ENCODE assay signal across 20 cellular contexts in genomic region chr12:62279058-62279457, GRCh38.
"Had no signal": no experiment of that assay in that cellular context is flagged by ENCODE, and none has a peak within 500 bp of the region (broad histone marks: within the 10 kb centered on the region; RNA-seq: fewer than 3 reads in every experiment).

No MANE protein-coding gene starts in this region.

- H3K4me1 ChIP-seq: prostate gland had no signal

- DNase-seq: activated B cell treated with CpG ODN at 0.5 μM for 24 hours; activated CD4-positive, alpha-beta T cell treated with anti-CD3 and anti-CD28 coated beads, Interleukin-2, amount 10 ng/mL, durations not matched to agents 7 days and 5 days; activated naive CD4-positive, alpha-beta T cell treated with Interleukin-2 at 50 U/mL for 16 hours; amygdala; cerebellar nuclear complex; gastrocnemius medialis; hypothalamus; ovary; spleen; stimulated activated CD4-positive, alpha-beta T cell treated with anti-CD3 and anti-CD28 coated beads, Interleukin-4, amount 100 ng/mL, for 24 hours; T1000; transverse colon had no signal

- H3K27ac Mint-ChIP-seq: activated B cell treated with CpG ODN at 0.5 μM for 24 hours; activated CD4-positive, alpha-beta T cell treated with anti-CD3 and anti-CD28 coated beads, Interleukin-2, amount 10 ng/mL, durations not matched to agents 7 days and 5 days; natural killer cell treated with Interleukin-12 subunit alpha and Interleukin-12 subunit beta and Interleukin-15 and Interleukin-18, amount 100 ng/mL, for 72 hours; T-helper 1 cell treated with Interleukin-12 subunit alpha and Interleukin-12 subunit beta and Interleukin-4 antibody, amounts not matched to agents 30 μg/mL and 1 μg/mL, for 36 hours had no signal

- H3K27me3 Mint-ChIP-seq: activated B cell treated with CpG ODN at 0.5 μM for 24 hours; activated CD4-positive, alpha-beta T cell treated with anti-CD3 and anti-CD28 coated beads, Interleukin-2, amount 10 ng/mL, durations not matched to agents 7 days and 5 days; memory B cell; natural killer cell treated with Interleukin-12 subunit alpha and Interleukin-12 subunit beta and Interleukin-15 and Interleukin-18, amount 100 ng/mL, for 72 hours had no signal

- H3K9me3 Mint-ChIP-seq: activated B cell treated with CpG ODN at 0.5 μM for 24 hours; natural killer cell treated with Interleukin-12 subunit alpha and Interleukin-12 subunit beta and Interleukin-15 and Interleukin-18, amount 100 ng/mL, for 72 hours; T-helper 1 cell treated with Interleukin-12 subunit alpha and Interleukin-12 subunit beta and Interleukin-4 antibody, amounts not matched to agents 30 μg/mL and 1 μg/mL, for 36 hours had no signal

- H3K4me3 ChIP-seq: coronary artery, esophagus muscularis mucosa, gastrocnemius medialis, ovary, prostate gland, spleen, transverse colon had no signal

- ATAC-seq: gastrocnemius medialis; natural killer cell treated with Interleukin-12 subunit alpha and Interleukin-12 subunit beta and Interleukin-15 and Interleukin-18, amount 100 ng/mL, for 72 hours had no signal

- H3K27ac ChIP-seq: coronary artery, esophagus muscularis mucosa, gastrocnemius medialis, ovary, prostate gland, spleen, transverse colon had no signal

- H3K4me3 Mint-ChIP-seq: activated B cell treated with CpG ODN at 0.5 μM for 24 hours; activated CD4-positive, alpha-beta T cell treated with anti-CD3 and anti-CD28 coated beads, Interleukin-2, amount 10 ng/mL, durations not matched to agents 7 days and 5 days; memory B cell; natural killer cell treated with Interleukin-12 subunit alpha and Interleukin-12 subunit beta and Interleukin-15 and Interleukin-18, amount 100 ng/mL, for 72 hours; T-helper 1 cell treated with Interleukin-12 subunit alpha and Interleukin-12 subunit beta and Interleukin-4 antibody, amounts not matched to agents 30 μg/mL and 1 μg/mL, for 36 hours had no signal

- H3K36me3 ChIP-seq: esophagus muscularis mucosa, gastrocnemius medialis, ovary, prostate gland, spleen, transverse colon had no signal

- H3K9me3 ChIP-seq: esophagus muscularis mucosa, gastrocnemius medialis, ovary, prostate gland, spleen, transverse colon had no signal

- FAIRE-seq: islet of Langerhans, urothelium cell line had no signal

- H3K27me3 ChIP-seq: esophagus muscularis mucosa, gastrocnemius medialis, ovary, spleen, transverse colon had no signal
